Comparison of ENCODE assay signal across 10 cellular contexts in genomic region chr5:102545175-102545574, GRCh38. TPM values are rescaled to one million over a fixed set of nuclear protein-coding genes. Genes with fewer than 3 reads are reported as not detected.
DNase-seq lines count a peak whose midpoint lies in the region; ATAC-seq and TF ChIP-seq lines count a peak whose summit lies in the region.
"Had no signal": no experiment of that assay in that cellular context is flagged by ENCODE, and none has a peak within 500 bp of the region (broad histone marks: within the 10 kb centered on the region; RNA-seq: fewer than 3 reads in every experiment).

No MANE protein-coding gene starts in this region.

- H3K79me1 ChIP-seq in mesendoderm (ENCODE audit: low read length), result no peaks in the 10 kb centered on the region

- H3K9ac ChIP-seq in mesendoderm (ENCODE audit: low read length), result no peak overlapping the region

- H3K4me3 ChIP-seq in RWPE2 (ENCODE audit: severe bottlenecking) (no peak overlapping the region), mesendoderm (ENCODE audit: low read length) (no peak overlapping the region)
- H3K4me3 ChIP-seq: left lung, thoracic aorta had no signal

- WGBS in mesendoderm (ENCODE audit: extremely low coverage, insufficient coverage, low lambda C conversion rate), result no CpG with 5 or more reads among the region's 6 CpGs

- no peak overlapping the region for H3K27ac ChIP-seq in RWPE2 (ENCODE audit: poor library complexity, severe bottlenecking)
- H3K27ac ChIP-seq in mesendoderm (ENCODE audit: low read depth, low read length), result no peak overlapping the region
- H3K27ac ChIP-seq: left lung, thoracic aorta had no signal

- no peaks in the 10 kb centered on the region for H3K4me1 ChIP-seq in RWPE2 (ENCODE audit: insufficient read depth, poor library complexity, severe bottlenecking)
- no peaks in the 10 kb centered on the region for H3K4me1 ChIP-seq in mesendoderm (ENCODE audit: control insufficient read depth, low read depth, low read length)
- H3K4me1 ChIP-seq: left lung had no signal

- H3K27me3 ChIP-seq in RWPE2 (ENCODE audit: insufficient read depth, poor library complexity, severe bottlenecking), result no peaks in the 10 kb centered on the region
- no peaks in the 10 kb centered on the region for H3K27me3 ChIP-seq in mesendoderm (ENCODE audit: insufficient read depth, low read length, poor library complexity)
- H3K27me3 ChIP-seq: left lung had no signal

- H3K36me3 ChIP-seq in RWPE2 (ENCODE audit: low read depth), result no peaks in the 10 kb centered on the region
- H3K36me3 ChIP-seq in mesendoderm (ENCODE audit: control insufficient read depth, insufficient read depth, low read length), result no peaks in the 10 kb centered on the region
- H3K36me3 ChIP-seq: left lung, thoracic aorta had no signal

- ATAC-seq in HG02943 (IDR thresholded peaks at IDR 0.05; ENCODE audit: low read depth, unreplicated experiment) (peak; percentile 68), RWPE2 (ENCODE audit: low read depth) (peak; percentile 48; the same call in 2 of the 3 replicates), HG02571 (IDR thresholded peaks at IDR 0.05; ENCODE audit: unreplicated experiment) (no peak)
- ATAC-seq: left lung had no signal

- H2BK5ac ChIP-seq in mesendoderm (ENCODE audit: low read length), result no peak overlapping the region

- no peaks in the 10 kb centered on the region for H3K79me2 ChIP-seq in mesendoderm (ENCODE audit: control insufficient read depth, insufficient read depth, low read length)

- H3K4me2 ChIP-seq in mesendoderm (ENCODE audit: low read length), result no peak overlapping the region

- H3K4ac ChIP-seq in mesendoderm (ENCODE audit: low read depth, low read length), result no peak overlapping the region

- no peak overlapping the region for H3K23ac ChIP-seq in mesendoderm (ENCODE audit: low read length)

- no peak for TF ChIP-seq CTCF in RWPE2 (IDR thresholded peaks at IDR 0.05; ENCODE audit: poor library complexity, severe bottlenecking)

- H2BK15ac ChIP-seq in mesendoderm (replicated peaks; ENCODE audit: low read depth), result no peak overlapping the region

- H3K56ac ChIP-seq in mesendoderm (ENCODE audit: low read length), result no peak overlapping the region

- no peak overlapping the region for H4K8ac ChIP-seq in mesendoderm (ENCODE audit: low read depth, low read length)

- no peak overlapping the region for H3K18ac ChIP-seq in mesendoderm (ENCODE audit: low read length)

- no peak overlapping the region for H2BK120ac ChIP-seq in mesendoderm (ENCODE audit: low read depth, low read length)

- peak; percentile 32 for DNase-seq in DMS53 (lab: John Stamatoyannopoulos, UW)
- no peak for DNase-seq in DMS53 treated with DMSO at 0.1 percent for 48 hours (lab: John Stamatoyannopoulos, UW; ENCODE audit: unreplicated experiment)
- no peak for DNase-seq in RWPE2 (ENCODE audit: low spot score)
- DNase-seq in mesendoderm, result peak; percentile 79
- no peak for DNase-seq in COR-L47 (lab: John Stamatoyannopoulos, UW)
- no peak for DNase-seq in GM19238 (ENCODE audit: insufficient read length, low spot score)

- no peak overlapping the region for H4K5ac ChIP-seq in mesendoderm (ENCODE audit: low read length)

- no peak overlapping the region for H2AK5ac ChIP-seq in mesendoderm (ENCODE audit: low read length)

- H3K9me3 ChIP-seq in RWPE2 (ENCODE audit: severe bottlenecking), result no peaks in the 10 kb centered on the region
- H3K9me3 ChIP-seq: left lung, thoracic aorta had no signal

RNA-seq across cellular contexts. Expression of gene SLCO6A1, which starts 46.4 kb away (rescaled TPM):
- 0.06 TPM for polyA plus RNA-seq in mesendoderm (2013, experiment 1 of 2)
- not detected for polyA plus RNA-seq in mesendoderm (2013, experiment 2 of 2)

Comparison
In these comparisons a context has a peak if more than half of its experiments do, and no peak if none do; other contexts are left out.
1. DNase-seq: peak in DMS53 (single experiment) and mesendoderm (single experiment); none in DMS53 treated with DMSO at 0.1 percent for 48 hours (single experiment), RWPE2 (single experiment), COR-L47 (single experiment) and GM19238 (single experiment).